ENCODE assay signal across 20 cellular contexts in genomic region chr18:10025756-10026290, GRCh38.
"Had no signal": no experiment of that assay in that cellular context is flagged by ENCODE, and none has a peak within 500 bp of the region (broad histone marks: within the 10 kb centered on the region; RNA-seq: fewer than 3 reads in every experiment).

No MANE protein-coding gene starts in this region.

- H3K4me3 Mint-ChIP-seq: activated CD8-positive, alpha-beta memory T cell treated with anti-CD3 and anti-CD28 coated beads, Interleukin-2, amount 10 ng/mL, durations not matched to agents 7 days and 5 days; activated CD8-positive, alpha-beta T cell treated with anti-CD3 and anti-CD28 coated beads for 36 hours; activated naive CD8-positive, alpha-beta T cell treated with anti-CD3 and anti-CD28 coated beads, Interleukin-2, amount 50 U/mL, for 24 hours; naive thymus-derived CD4-positive, alpha-beta T cell; neural crest cell had no signal

- ATAC-seq: activated CD8-positive, alpha-beta memory T cell treated with anti-CD3 and anti-CD28 coated beads, Interleukin-2, amount 10 ng/mL, durations not matched to agents 7 days and 5 days; activated CD8-positive, alpha-beta T cell treated with anti-CD3 and anti-CD28 coated beads for 36 hours; activated naive CD8-positive, alpha-beta T cell treated with anti-CD3 and anti-CD28 coated beads, Interleukin-2, amount 50 U/mL, for 24 hours; naive thymus-derived CD4-positive, alpha-beta T cell had no signal

- H3K9me3 ChIP-seq: breast epithelium, colonic mucosa, esophagus squamous epithelium, spleen, testis, upper lobe of left lung had no signal

- H3K4me1 ChIP-seq: breast epithelium, colonic mucosa, esophagus squamous epithelium, spleen, upper lobe of left lung had no signal

- H3K4me3 ChIP-seq: breast epithelium, colonic mucosa, esophagus squamous epithelium, SK-N-MC, spleen, testis, upper lobe of left lung had no signal

- H3K27ac ChIP-seq: breast epithelium, colonic mucosa, esophagus squamous epithelium, SK-N-MC, spleen, testis, upper lobe of left lung had no signal

- H3K27me3 Mint-ChIP-seq: activated CD8-positive, alpha-beta T cell treated with anti-CD3 and anti-CD28 coated beads for 36 hours; activated naive CD8-positive, alpha-beta T cell treated with anti-CD3 and anti-CD28 coated beads, Interleukin-2, amount 50 U/mL, for 24 hours had no signal

- H3K36me3 ChIP-seq: breast epithelium, colonic mucosa, esophagus squamous epithelium, spleen, upper lobe of left lung had no signal

- H3K4me1 Mint-ChIP-seq: activated CD8-positive, alpha-beta memory T cell treated with anti-CD3 and anti-CD28 coated beads, Interleukin-2, amount 10 ng/mL, durations not matched to agents 7 days and 5 days; activated naive CD8-positive, alpha-beta T cell treated with anti-CD3 and anti-CD28 coated beads, Interleukin-2, amount 50 U/mL, for 24 hours; neural crest cell had no signal

- H3K27ac Mint-ChIP-seq: activated CD8-positive, alpha-beta memory T cell treated with anti-CD3 and anti-CD28 coated beads, Interleukin-2, amount 10 ng/mL, durations not matched to agents 7 days and 5 days; activated CD8-positive, alpha-beta T cell treated with anti-CD3 and anti-CD28 coated beads for 36 hours; activated naive CD8-positive, alpha-beta T cell treated with anti-CD3 and anti-CD28 coated beads, Interleukin-2, amount 50 U/mL, for 24 hours; naive thymus-derived CD4-positive, alpha-beta T cell had no signal

- H3K27me3 ChIP-seq: breast epithelium, colonic mucosa, esophagus squamous epithelium, spleen, testis, upper lobe of left lung had no signal

- H3K36me3 Mint-ChIP-seq: activated CD8-positive, alpha-beta memory T cell treated with anti-CD3 and anti-CD28 coated beads, Interleukin-2, amount 10 ng/mL, durations not matched to agents 7 days and 5 days; naive thymus-derived CD4-positive, alpha-beta T cell had no signal

- DNase-seq: activated CD4-positive, alpha-beta T cell treated with anti-CD3 and anti-CD28 coated beads for 48 hours; activated CD8-positive, alpha-beta memory T cell treated with anti-CD3 and anti-CD28 coated beads, Interleukin-2, amount 10 ng/mL, durations not matched to agents 7 days and 5 days; activated CD8-positive, alpha-beta T cell treated with anti-CD3 and anti-CD28 coated beads for 36 hours; activated effector memory CD4-positive, alpha-beta T cell treated with anti-CD3 and anti-CD28 coated beads, Interleukin-2, amount 50 U/mL, for 16 hours; activated naive CD4-positive, alpha-beta T cell treated with anti-CD3 and anti-CD28 coated beads, Interleukin-2, amount 50 U/mL, for 16 hours; activated naive CD8-positive, alpha-beta T cell treated with anti-CD3 and anti-CD28 coated beads, Interleukin-2, amount 50 U/mL, for 24 hours; activated T-cell treated with anti-CD3 and anti-CD28 coated beads for 4 hours; anterior cingulate cortex; colonic mucosa; esophagus squamous epithelium; mesenchymal stem cell; naive thymus-derived CD4-positive, alpha-beta T cell; spleen; stimulated activated CD4-positive, alpha-beta T cell treated with anti-CD3 and anti-CD28 coated beads, Interleukin-4, amount 100 ng/mL, for 1 hour; stimulated activated naive CD4-positive, alpha-beta T cell; testis; upper lobe of left lung had no signal

- H3K9me3 Mint-ChIP-seq: activated CD8-positive, alpha-beta T cell treated with anti-CD3 and anti-CD28 coated beads for 36 hours; activated naive CD8-positive, alpha-beta T cell treated with anti-CD3 and anti-CD28 coated beads, Interleukin-2, amount 50 U/mL, for 24 hours; naive thymus-derived CD4-positive, alpha-beta T cell had no signal
